22 cellular contexts compared by ENCODE assay signal in the genomic region with DNA sequence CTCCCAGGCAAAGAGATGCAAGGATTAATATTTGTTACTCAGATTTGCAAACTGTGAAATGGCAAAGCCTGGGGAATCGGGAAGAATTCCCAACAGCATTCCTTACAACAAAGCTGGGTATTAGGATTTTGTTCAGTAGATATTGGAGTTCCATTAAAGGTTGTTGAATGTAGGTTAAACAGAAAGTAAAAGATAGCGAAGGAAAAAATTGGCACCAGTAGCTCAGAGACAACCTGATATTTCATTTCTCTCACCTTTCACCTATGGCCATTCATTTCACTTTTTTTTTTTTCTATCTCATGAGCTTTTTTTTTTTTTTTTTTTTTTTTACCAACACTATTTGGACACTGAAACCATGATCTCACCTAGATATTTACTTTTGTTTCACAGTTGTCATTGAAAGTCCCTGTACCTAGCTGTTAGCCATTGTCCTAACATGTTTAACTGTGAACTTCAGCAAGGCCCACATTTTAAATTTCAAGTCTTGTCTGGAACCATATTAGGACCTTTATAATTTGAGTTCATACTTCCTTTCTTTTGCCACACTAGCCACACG.
"Had no signal": no experiment of that assay in that cellular context is flagged by ENCODE, and none has a peak within 500 bp of the region (broad histone marks: within the 10 kb centered on the region; RNA-seq: fewer than 3 reads in every experiment).

No MANE protein-coding gene starts in this region.

- DNase-seq: activated CD4-positive, alpha-beta memory T cell treated with anti-CD3 and anti-CD28 coated beads, Interleukin-2, amount 10 ng/mL, durations not matched to agents 7 days and 5 days; activated CD4-positive, alpha-beta T cell treated with anti-CD3 and anti-CD28 coated beads, Interleukin-2, amount 50 U/mL, for 1 hour; activated CD4-positive, CD25-positive, alpha-beta regulatory T cell; activated CD8-positive, alpha-beta memory T cell treated with anti-CD3 and anti-CD28 coated beads, Interleukin-2, amount 50 U/mL, for 4 hours; activated naive CD4-positive, alpha-beta T cell treated with anti-CD3 and anti-CD28 coated beads, Interleukin-2, amount 50 U/mL, for 16 hours; activated naive CD8-positive, alpha-beta T cell treated with anti-CD3 and anti-CD28 coated beads, Interleukin-2, amount 10 ng/mL, durations not matched to agents 7 days and 5 days; adrenal gland; anterior cingulate cortex; central memory CD4-positive, alpha-beta T cell; MG63; NCI-H1105; NCI-H1436; NCI-H187 treated with DMSO at 0.1 percent for 48 hours; NCI-H510A treated with DMSO at 0.1 percent for 48 hours; RPMI8226; T-helper 1 cell had no signal

- H3K4me1 ChIP-seq: adrenal gland, breast epithelium had no signal

- H3K9me3 ChIP-seq: adrenal gland, breast epithelium, MG63 had no signal

- H3K36me3 ChIP-seq: adrenal gland, breast epithelium, MG63 had no signal

- H3K27ac ChIP-seq: adrenal gland, breast epithelium, coronary artery, SK-N-MC, VCaP had no signal

- ATAC-seq: Panc1, Right ventricle myocardium inferior had no signal

- H3K27me3 ChIP-seq: adrenal gland, breast epithelium, MG63 had no signal

- H3K4me3 ChIP-seq: adrenal gland, breast epithelium, coronary artery, MG63, SK-N-MC had no signal
